ENCODE assay signal across 10 cellular contexts in genomic region chr6:43883698-43884659, GRCh38.
DNase-seq lines count a peak whose midpoint lies in the region; ATAC-seq, FAIRE-seq and TF ChIP-seq lines count a peak whose summit lies in the region.
"Had no signal": no experiment of that assay in that cellular context is flagged by ENCODE, and none has a peak within 500 bp of the region (broad histone marks: within the 10 kb centered on the region; RNA-seq: fewer than 3 reads in every experiment).

No MANE protein-coding gene starts in this region.

- H3K27ac ChIP-seq in Panc1 (ENCODE audit: low read length) (peak overlapping the region; percentile 57; the same call in 1 of the 2 replicates), osteoblast (ENCODE audit: low read depth, low read length) (no peak overlapping the region)

- H3K4me1 ChIP-seq in Panc1 (ENCODE audit: control insufficient read depth, insufficient read depth, low read length) (no peaks in the 10 kb centered on the region; the same call in 1 of the 2 replicates), osteoblast (ENCODE audit: insufficient read depth, low read length) (no peaks in the 10 kb centered on the region)
- H3K4me1 ChIP-seq: upper lobe of left lung had no signal

- no peak overlapping the region for H2AFZ ChIP-seq in osteoblast (ENCODE audit: low read length)

- H3K36me3 Mint-ChIP-seq in activated T-cell treated with anti-CD3 and anti-CD28 coated beads, Interleukin-2, amount 50 U/mL, for 72 hours (ENCODE audit: insufficient read depth in 2 of 2), result no peaks in the 10 kb centered on the region
- H3K36me3 Mint-ChIP-seq in activated CD4-positive, alpha-beta memory T cell treated with anti-CD3 and anti-CD28 coated beads for 36 hours, result no peaks in the 10 kb centered on the region

- no peak for TF ChIP-seq CTCF in Panc1 (IDR thresholded peaks at IDR 0.05)
- no peak for TF ChIP-seq CTCF in osteoblast (IDR thresholded peaks at IDR 0.05; ENCODE audit: extremely low read depth, low read depth, low read length)

- CTCF ChIA-PET in Panc1 (lab: Charles Lee), result interaction anchor here (0.6 kb wide), 1 partner anchor 114 kb away, joined by 3 read pairs; the partner anchor contains the start of gene VEGFA
- CTCF ChIA-PET in activated CD4-positive, alpha-beta memory T cell treated with anti-CD3 and anti-CD28 coated beads for 36 hours (lab: Charles Lee), result no interaction called here

- peak; percentile 53 for FAIRE-seq in GM18507 (lab: Jason Lieb, UNC)

- DNase-seq in GM18507 (ENCODE audit: extremely low spot score, insufficient read length, low read depth), result no peak
- no peak for DNase-seq in Panc1 (ENCODE audit: low read depth, low spot score)
- peak; percentile 83 for DNase-seq in osteoblast (ENCODE audit: insufficient read length, low spot score, missing footprints)
- DNase-seq in activated CD4-positive, CD25-positive, alpha-beta regulatory T cell treated with anti-CD3 and anti-CD28 coated beads, Interleukin-2, amount 50 U/mL, for 72 hours, result no peak
- no peak for DNase-seq in NCI-H146 treated with DMSO at 0.1 percent for 48 hours (lab: John Stamatoyannopoulos, UW; ENCODE audit: unreplicated experiment)
- no peak for DNase-seq in activated T-cell treated with anti-CD3 and anti-CD28 coated beads, Interleukin-2, amount 50 U/mL, for 72 hours
- no peak for DNase-seq in activated CD4-positive, alpha-beta memory T cell treated with anti-CD3 and anti-CD28 coated beads for 36 hours
- DNase-seq: activated CD4-positive, alpha-beta T cell treated with anti-CD3 and anti-CD28 coated beads, Interleukin-2, amount 50 U/mL, for 48 hours had no signal

- H4K20me1 ChIP-seq in osteoblast (ENCODE audit: insufficient read depth, low read length), result no peaks in the 10 kb centered on the region

- H3K79me2 ChIP-seq in osteoblast (ENCODE audit: insufficient read depth, low read length), result no peaks in the 10 kb centered on the region

- H3K4me1 Mint-ChIP-seq in activated T-cell treated with anti-CD3 and anti-CD28 coated beads, Interleukin-2, amount 50 U/mL, for 72 hours (ENCODE audit: low read depth), result no peaks in the 10 kb centered on the region
- H3K4me1 Mint-ChIP-seq in activated CD4-positive, alpha-beta memory T cell treated with anti-CD3 and anti-CD28 coated beads for 36 hours (ENCODE audit: low read depth), result no peaks in the 10 kb centered on the region

- in situ Hi-C loops in Panc1 (cut with HindIII; ENCODE audit: low pct_unique_long_range_greater_than_20kb, low sequenced_read_pairs), result no loop called here

- POLR2A ChIA-PET in Panc1 (lab: Charles Lee), result no interaction called here
- POLR2A ChIA-PET in activated CD4-positive, alpha-beta memory T cell treated with anti-CD3 and anti-CD28 coated beads for 36 hours (lab: Charles Lee), result no interaction called here

- H3K27ac Mint-ChIP-seq in activated T-cell treated with anti-CD3 and anti-CD28 coated beads, Interleukin-2, amount 50 U/mL, for 72 hours, result no peak overlapping the region
- no peak overlapping the region for H3K27ac Mint-ChIP-seq in activated CD4-positive, alpha-beta memory T cell treated with anti-CD3 and anti-CD28 coated beads for 36 hours

- ATAC-seq in HG02798 (IDR thresholded peaks at IDR 0.05; ENCODE audit: poor library complexity, unreplicated experiment), result peak; percentile 61
- ATAC-seq in Panc1, result no peak
- ATAC-seq in activated T-cell treated with anti-CD3 and anti-CD28 coated beads, Interleukin-2, amount 50 U/mL, for 72 hours (replicated peaks in 1 of 2), result no peak

- intact Hi-C loops in Panc1 (cut with micrococcal nuclease; ENCODE audit: unreplicated experiment), result no loop called here
- intact Hi-C loops in activated CD4-positive, alpha-beta memory T cell treated with anti-CD3 and anti-CD28 coated beads for 36 hours (cut with micrococcal nuclease), result no loop called here

- H3K9me3 ChIP-seq in Panc1 (ENCODE audit: control insufficient read depth, insufficient read depth, low read depth, low read length), result no peaks in the 10 kb centered on the region
- no peaks in the 10 kb centered on the region for H3K9me3 ChIP-seq in osteoblast (ENCODE audit: low read depth, low read length)
- H3K9me3 ChIP-seq: upper lobe of left lung had no signal

- H3K4me2 ChIP-seq in osteoblast (ENCODE audit: insufficient read depth, low read length), result no peak overlapping the region

- H3K4me3 ChIP-seq in Panc1 (ENCODE audit: low read depth in 2 of 2, low read length in 2 of 2), result no peak overlapping the region
- H3K4me3 ChIP-seq in osteoblast (ENCODE audit: insufficient read depth, low read length), result no peak overlapping the region
- H3K4me3 ChIP-seq: upper lobe of left lung had no signal

- BruUV-seq in Panc1 (replicated peaks; lab: Mats Ljungman, UMichigan), result no TSS peak

- no peak overlapping the region for H3K4me3 Mint-ChIP-seq in activated T-cell treated with anti-CD3 and anti-CD28 coated beads, Interleukin-2, amount 50 U/mL, for 72 hours
- no peak overlapping the region for H3K4me3 Mint-ChIP-seq in activated CD4-positive, alpha-beta memory T cell treated with anti-CD3 and anti-CD28 coated beads for 36 hours

- H3K27me3 Mint-ChIP-seq in activated T-cell treated with anti-CD3 and anti-CD28 coated beads, Interleukin-2, amount 50 U/mL, for 72 hours (ENCODE audit: low read depth), result no peaks in the 10 kb centered on the region
- peaks cover 9% of the 10 kb centered on the region for H3K27me3 Mint-ChIP-seq in activated CD4-positive, alpha-beta memory T cell treated with anti-CD3 and anti-CD28 coated beads for 36 hours

- H3K9me3 Mint-ChIP-seq in activated T-cell treated with anti-CD3 and anti-CD28 coated beads, Interleukin-2, amount 50 U/mL, for 72 hours, result no peaks in the 10 kb centered on the region
- no peaks in the 10 kb centered on the region for H3K9me3 Mint-ChIP-seq in activated CD4-positive, alpha-beta memory T cell treated with anti-CD3 and anti-CD28 coated beads for 36 hours

- no peaks in the 10 kb centered on the region for H3K36me3 ChIP-seq in Panc1 (ENCODE audit: control insufficient read depth, insufficient read depth, low read length)
- no peaks in the 10 kb centered on the region for H3K36me3 ChIP-seq in osteoblast (ENCODE audit: insufficient read depth, low read length)
- H3K36me3 ChIP-seq: upper lobe of left lung had no signal

- H3K27me3 ChIP-seq in Panc1 (ENCODE audit: control insufficient read depth, insufficient read depth, low read length) (no peaks in the 10 kb centered on the region), osteoblast (ENCODE audit: insufficient read depth, low read length) (no peaks in the 10 kb centered on the region)
- H3K27me3 ChIP-seq: upper lobe of left lung had no signal
